ENCODE assay signal across 12 cellular contexts in the genomic region with DNA sequence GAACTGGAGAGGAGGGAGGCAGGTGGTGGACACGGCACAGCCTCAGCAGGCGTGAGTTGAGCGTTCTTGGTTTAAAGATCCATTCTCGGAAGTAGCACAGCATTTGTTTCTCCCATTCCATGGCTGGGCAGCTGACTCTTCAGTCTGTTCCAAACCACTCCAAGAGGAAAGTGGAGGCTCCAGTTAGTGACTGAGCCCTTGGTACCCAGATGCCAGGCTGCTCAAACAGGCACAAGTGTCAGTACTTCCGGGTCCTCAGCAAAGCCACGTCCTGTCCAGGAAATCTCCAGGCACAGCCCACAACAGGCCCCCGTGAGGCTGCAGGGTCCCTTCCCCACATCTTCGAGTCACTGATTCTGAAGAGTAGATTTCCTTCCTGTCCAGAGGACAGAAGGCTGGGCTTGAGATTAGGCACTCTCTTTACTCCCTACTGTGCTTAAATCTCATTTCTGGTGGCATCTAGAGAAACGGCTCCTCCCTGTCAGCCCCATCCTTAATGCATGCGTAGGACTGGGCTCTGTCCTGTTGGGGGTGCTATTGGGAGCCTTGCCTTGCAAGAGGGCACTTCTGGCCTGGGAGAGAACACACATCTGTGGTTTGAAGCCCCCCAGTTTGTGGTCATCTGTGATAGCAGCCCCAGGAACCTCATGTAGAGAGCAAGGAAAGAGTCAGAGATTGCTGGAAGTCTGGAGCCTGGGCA. TPM values are rescaled to one million over a fixed set of nuclear protein-coding genes. Genes with fewer than 3 reads are reported as not detected.
DNase-seq lines count a peak whose midpoint lies in the region; ATAC-seq, FAIRE-seq and TF ChIP-seq lines count a peak whose summit lies in the region.
"Had no signal": no experiment of that assay in that cellular context is flagged by ENCODE, and none has a peak within 500 bp of the region (broad histone marks: within the 10 kb centered on the region; RNA-seq: fewer than 3 reads in every experiment).

No MANE protein-coding gene starts in this region.

- CTCF ChIA-PET in activated CD4-positive, alpha-beta T cell treated with anti-CD3 and anti-CD28 coated beads for 36 hours (lab: Charles Lee) = interaction anchor here (0.6 to 0.9 kb wide), 2 partner anchors 8 to 24 kb away, joined by 3 read pairs; no protein-coding TSS in a partner anchor

- no peak overlapping the region for H3K27ac Mint-ChIP-seq in activated CD4-positive, alpha-beta T cell treated with anti-CD3 and anti-CD28 coated beads for 36 hours
- peak overlapping the region in 1 of 2 donors; percentile 20 for H3K27ac Mint-ChIP-seq in effector memory CD8-positive, alpha-beta T cell
- H3K27ac Mint-ChIP-seq: stimulated activated naive B cell treated with anti-CD40 and anti-IgM and Interleukin-4, amounts not matched to agents 10 μg/mL and 1 μg/mL and 100 μg/mL, for 72 hours had no signal

- H3K4me3 Mint-ChIP-seq in activated CD4-positive, alpha-beta T cell treated with anti-CD3 and anti-CD28 coated beads for 36 hours = no peak overlapping the region
- H3K4me3 Mint-ChIP-seq in effector memory CD8-positive, alpha-beta T cell = no peak overlapping the region
- H3K4me3 Mint-ChIP-seq: naive thymus-derived CD4-positive, alpha-beta T cell; stimulated activated naive B cell treated with anti-CD40 and anti-IgM and Interleukin-4, amounts not matched to agents 10 μg/mL and 1 μg/mL and 100 μg/mL, for 72 hours had no signal

- DNase-seq in activated CD4-positive, alpha-beta T cell treated with anti-CD3 and anti-CD28 coated beads for 36 hours = peak; percentile 21
- DNase-seq in activated CD4-positive, alpha-beta T cell treated with anti-CD3 and anti-CD28 coated beads, Interleukin-2, amount 50 U/mL, for 4 hours = no peak
- DNase-seq in Kasumi-1 (lab: John Stamatoyannopoulos, UW) = peak; percentile 54 to 66
- DNase-seq in bronchial epithelial cell (ENCODE audit: low read depth) = no peak
- DNase-seq in retina = peak; percentile 69
- no peak for DNase-seq in activated gamma-delta T cell (lab: John Stamatoyannopoulos, UW)
- no peak for DNase-seq in effector memory CD8-positive, alpha-beta T cell
- DNase-seq in NCI-H2171 (lab: John Stamatoyannopoulos, UW) = no peak
- DNase-seq: activated effector memory CD4-positive, alpha-beta T cell treated with Interleukin-2 at 50 U/mL for 16 hours; dorsolateral prefrontal cortex; naive thymus-derived CD4-positive, alpha-beta T cell; stimulated activated naive B cell treated with anti-CD40 and anti-IgM and Interleukin-4, amounts not matched to agents 10 μg/mL and 1 μg/mL and 100 μg/mL, for 72 hours had no signal

- H3K36me3 ChIP-seq in bronchial epithelial cell (ENCODE audit: control insufficient read depth, insufficient read depth, low read length) = peaks cover 2% of the 10 kb centered on the region

- FAIRE-seq in bronchial epithelial cell (lab: Jason Lieb, UNC) = no peak

- peak; percentile 9 for TF ChIP-seq CTCF in bronchial epithelial cell (IDR thresholded peaks at IDR 0.05; ENCODE audit: insufficient read depth, low read length, severe bottlenecking)

- no peaks in the 10 kb centered on the region for H3K9me3 Mint-ChIP-seq in activated CD4-positive, alpha-beta T cell treated with anti-CD3 and anti-CD28 coated beads for 36 hours (ENCODE audit: low read depth)
- no peaks in the 10 kb centered on the region for H3K9me3 Mint-ChIP-seq in effector memory CD8-positive, alpha-beta T cell
- H3K9me3 Mint-ChIP-seq: stimulated activated naive B cell treated with anti-CD40 and anti-IgM and Interleukin-4, amounts not matched to agents 10 μg/mL and 1 μg/mL and 100 μg/mL, for 72 hours had no signal

- ATAC-seq in activated CD4-positive, alpha-beta T cell treated with anti-CD3 and anti-CD28 coated beads for 36 hours = peak; percentile 47
- no peak for ATAC-seq in effector memory CD8-positive, alpha-beta T cell (replicated peaks)
- ATAC-seq: naive thymus-derived CD4-positive, alpha-beta T cell; stimulated activated naive B cell treated with anti-CD40 and anti-IgM and Interleukin-4, amounts not matched to agents 10 μg/mL and 1 μg/mL and 100 μg/mL, for 72 hours had no signal

- POLR2A ChIA-PET in activated CD4-positive, alpha-beta T cell treated with anti-CD3 and anti-CD28 coated beads for 36 hours (lab: Charles Lee) = no interaction called here

- no peaks in the 10 kb centered on the region for H3K27me3 ChIP-seq in bronchial epithelial cell (ENCODE audit: control insufficient read depth, insufficient read depth, low read length)
- H3K27me3 ChIP-seq: dorsolateral prefrontal cortex had no signal

- H3K36me3 Mint-ChIP-seq in activated CD4-positive, alpha-beta T cell treated with anti-CD3 and anti-CD28 coated beads for 36 hours (ENCODE audit: low read depth) = peaks cover 4% of the 10 kb centered on the region
- peaks cover 19% of the 10 kb centered on the region for H3K36me3 Mint-ChIP-seq in effector memory CD8-positive, alpha-beta T cell (ENCODE audit: insufficient read depth)

- H3K4me1 Mint-ChIP-seq in activated CD4-positive, alpha-beta T cell treated with anti-CD3 and anti-CD28 coated beads for 36 hours = no peaks in the 10 kb centered on the region
- peaks cover 0 to 8% of the 10 kb centered on the region in 2 donors for H3K4me1 Mint-ChIP-seq in effector memory CD8-positive, alpha-beta T cell (ENCODE audit: low read depth in 2 of 2)

- intact Hi-C loops in activated CD4-positive, alpha-beta T cell treated with anti-CD3 and anti-CD28 coated beads for 36 hours (cut with DNase I, micrococcal nuclease) = no loop called here

- H3K27me3 Mint-ChIP-seq in activated CD4-positive, alpha-beta T cell treated with anti-CD3 and anti-CD28 coated beads for 36 hours = no peaks in the 10 kb centered on the region
- H3K27me3 Mint-ChIP-seq in effector memory CD8-positive, alpha-beta T cell = no peaks in the 10 kb centered on the region
- H3K27me3 Mint-ChIP-seq: naive thymus-derived CD4-positive, alpha-beta T cell; stimulated activated naive B cell treated with anti-CD40 and anti-IgM and Interleukin-4, amounts not matched to agents 10 μg/mL and 1 μg/mL and 100 μg/mL, for 72 hours had no signal

- no peak overlapping the region for H3K4me3 ChIP-seq in bronchial epithelial cell (ENCODE audit: low read depth, low read length)
- H3K4me3 ChIP-seq: dorsolateral prefrontal cortex had no signal

RNA-seq across cellular contexts. Expression of a gene that starts 39.7 kb away (rescaled TPM):
- 10 to 100 TPM; 23.7 to 39.6 TPM for total RNA-seq in activated CD4-positive, alpha-beta T cell treated with anti-CD3 and anti-CD28 coated beads for 36 hours
- 35.8 and 64.5 TPM in 2 replicates for total RNA-seq in bronchial epithelial cell

RNA-seq across cellular contexts. Expression of a gene that starts 43.9 kb away (rescaled TPM):
- total RNA-seq in activated CD4-positive, alpha-beta T cell treated with anti-CD3 and anti-CD28 coated beads for 36 hours = not detected
- total RNA-seq in bronchial epithelial cell = under 0.01 and 0.13 TPM in 2 replicates

RNA-seq across cellular contexts. Expression of a gene that starts 57.0 kb away (rescaled TPM):
- 10 to 100 TPM; 19.1 to 21.3 TPM for total RNA-seq in activated CD4-positive, alpha-beta T cell treated with anti-CD3 and anti-CD28 coated beads for 36 hours
- total RNA-seq in bronchial epithelial cell = 30.8 and 49.5 TPM in 2 replicates

Comparison
In these comparisons a context has a peak if more than half of its experiments do, and no peak if none do; other contexts are left out.
1. DNase-seq: peak in activated CD4-positive, alpha-beta T cell treated with anti-CD3 and anti-CD28 coated beads for 36 hours (single experiment), Kasumi-1 (2 of 2) and retina (single experiment); none in activated CD4-positive, alpha-beta T cell treated with anti-CD3 and anti-CD28 coated beads, Interleukin-2, amount 50 U/mL, for 4 hours (0 of 2), bronchial epithelial cell (single experiment), activated gamma-delta T cell (single experiment), effector memory CD8-positive, alpha-beta T cell (0 of 3) and NCI-H2171 (single experiment).